Comparison of ENCODE assay signal across 13 cellular contexts in the genomic region with DNA sequence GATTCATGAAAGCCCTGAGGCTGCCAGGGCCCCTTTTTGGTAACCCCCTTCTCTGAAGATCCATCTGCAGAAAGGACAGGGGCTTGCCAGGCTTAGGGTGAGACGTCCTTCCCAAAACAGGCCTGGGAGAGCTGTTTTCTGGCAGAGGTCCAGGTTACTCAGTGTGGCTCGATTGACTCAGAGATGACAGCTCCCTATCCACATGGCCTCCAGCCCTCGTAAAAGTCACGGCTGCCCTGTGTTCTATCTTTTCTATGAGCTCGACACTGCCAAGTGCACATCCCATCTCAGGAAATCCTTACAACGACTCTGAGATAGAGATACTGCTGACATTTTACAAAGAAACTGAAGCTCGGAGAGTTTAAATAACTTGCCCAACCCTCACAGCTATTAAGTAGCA. TPM values are rescaled to one million over a fixed set of nuclear protein-coding genes. Genes with fewer than 3 reads are reported as not detected.
DNase-seq lines count a peak whose midpoint lies in the region; ATAC-seq lines count a peak whose summit lies in the region.
"Had no signal": no experiment of that assay in that cellular context is flagged by ENCODE, and none has a peak within 500 bp of the region (broad histone marks: within the 10 kb centered on the region; RNA-seq: fewer than 3 reads in every experiment).

No MANE protein-coding gene starts in this region.

- no peaks in the 10 kb centered on the region for H3K9me3 Mint-ChIP-seq in activated CD8-positive, alpha-beta memory T cell treated with anti-CD3 and anti-CD28 coated beads, Interleukin-2, amount 10 ng/mL, durations not matched to agents 7 days and 5 days (ENCODE audit: low read depth)
- H3K9me3 Mint-ChIP-seq: stimulated activated naive B cell treated with anti-CD40 and anti-IgM and Interleukin-4, amounts not matched to agents 10 μg/mL and 1 μg/mL and 100 μg/mL, for 72 hours had no signal

- H3K36me3 Mint-ChIP-seq in activated CD8-positive, alpha-beta memory T cell treated with anti-CD3 and anti-CD28 coated beads, Interleukin-2, amount 10 ng/mL, durations not matched to agents 7 days and 5 days, result no peaks in the 10 kb centered on the region
- H3K36me3 Mint-ChIP-seq: CD14-positive monocyte; stimulated activated naive B cell treated with anti-CD40 and anti-IgM and Interleukin-4, amounts not matched to agents 10 μg/mL and 1 μg/mL and 100 μg/mL, for 72 hours had no signal

- no peak overlapping the region for H2BK15ac ChIP-seq in mesenchymal stem cell (ENCODE audit: low read depth, poor library complexity, severe bottlenecking)

- H3K9ac ChIP-seq in mesenchymal stem cell (ENCODE audit: low read length), result peak overlapping the region; percentile 39

- H4K91ac ChIP-seq in mesenchymal stem cell (ENCODE audit: low read length), result no peak overlapping the region

- no peak overlapping the region for H3K27ac Mint-ChIP-seq in activated CD8-positive, alpha-beta memory T cell treated with anti-CD3 and anti-CD28 coated beads, Interleukin-2, amount 10 ng/mL, durations not matched to agents 7 days and 5 days
- H3K27ac Mint-ChIP-seq: stimulated activated naive B cell treated with anti-CD40 and anti-IgM and Interleukin-4, amounts not matched to agents 10 μg/mL and 1 μg/mL and 100 μg/mL, for 72 hours had no signal

- H3K14ac ChIP-seq in mesenchymal stem cell (ENCODE audit: low read length in 2 of 2), result no peak overlapping the region

- H3K4ac ChIP-seq in mesenchymal stem cell (ENCODE audit: low read depth in 1 of 2, low read length in 2 of 2), result no peak overlapping the region

- no peak overlapping the region for H2BK5ac ChIP-seq in mesenchymal stem cell (ENCODE audit: low read depth, low read length, poor library complexity, severe bottlenecking)

- H3K4me1 ChIP-seq in mesenchymal stem cell (ENCODE audit: control insufficient read depth, insufficient read depth, low read depth, low read length), result peaks cover 14% of the 10 kb centered on the region

- DNase-seq in AG08396 (ENCODE audit: low spot score) (peak; percentile 80), NCI-H226 (peak; percentile 49), mesenchymal stem cell (peak; percentile 72), NCI-H1694 treated with DMSO at 0.1 percent for 48 hours (lab: John Stamatoyannopoulos, UW) (no peak), T-helper 9 cell (no peak)
- no peak for DNase-seq in activated CD8-positive, alpha-beta memory T cell treated with anti-CD3 and anti-CD28 coated beads, Interleukin-2, amount 10 ng/mL, durations not matched to agents 7 days and 5 days
- DNase-seq: NCI-H69; stimulated activated naive B cell treated with anti-CD40 and anti-IgM and Interleukin-4, amounts not matched to agents 10 μg/mL and 1 μg/mL and 100 μg/mL, for 72 hours had no signal

- no peak overlapping the region for H3K27ac ChIP-seq in mesenchymal stem cell (ENCODE audit: low read length, poor library complexity, severe bottlenecking)

- H4K8ac ChIP-seq in mesenchymal stem cell (ENCODE audit: low read length), result no peak overlapping the region

- no peak overlapping the region for H3K4me3 ChIP-seq in mesenchymal stem cell (ENCODE audit: insufficient read depth in 1 of 2, low read depth in 1 of 2, low read length in 2 of 2)
- H3K4me3 ChIP-seq: gastroesophageal sphincter had no signal

- no peak overlapping the region for H3K4me3 Mint-ChIP-seq in activated CD8-positive, alpha-beta memory T cell treated with anti-CD3 and anti-CD28 coated beads, Interleukin-2, amount 10 ng/mL, durations not matched to agents 7 days and 5 days
- H3K4me3 Mint-ChIP-seq: CD14-positive monocyte; stimulated activated naive B cell treated with anti-CD40 and anti-IgM and Interleukin-4, amounts not matched to agents 10 μg/mL and 1 μg/mL and 100 μg/mL, for 72 hours had no signal

- H3K9me3 ChIP-seq in mesenchymal stem cell (ENCODE audit: control insufficient read depth, low read length), result no peaks in the 10 kb centered on the region
- H3K9me3 ChIP-seq: gastroesophageal sphincter had no signal

- H2BK120ac ChIP-seq in mesenchymal stem cell (ENCODE audit: low read depth, low read length), result no peak overlapping the region

- peaks cover 0 to 61% of the 10 kb centered on the region in 2 experiments for H3K27me3 ChIP-seq in mesenchymal stem cell (ENCODE audit: control insufficient read depth in 1 of 2, insufficient read depth in 1 of 2, low read length in 2 of 2)
- H3K27me3 ChIP-seq: gastroesophageal sphincter had no signal

- H3K79me1 ChIP-seq in mesenchymal stem cell (replicated peaks; ENCODE audit: low read length, poor library complexity, severe bottlenecking), result no peaks in the 10 kb centered on the region

- no peak overlapping the region for H2BK12ac ChIP-seq in mesenchymal stem cell (ENCODE audit: low read length in 2 of 2)

- no peaks in the 10 kb centered on the region for H3K4me1 Mint-ChIP-seq in activated CD8-positive, alpha-beta memory T cell treated with anti-CD3 and anti-CD28 coated beads, Interleukin-2, amount 10 ng/mL, durations not matched to agents 7 days and 5 days
- H3K4me1 Mint-ChIP-seq: CD14-positive monocyte; stimulated activated naive B cell treated with anti-CD40 and anti-IgM and Interleukin-4, amounts not matched to agents 10 μg/mL and 1 μg/mL and 100 μg/mL, for 72 hours had no signal

- H2AK5ac ChIP-seq in mesenchymal stem cell (ENCODE audit: low read length, severe bottlenecking), result no peak overlapping the region

- H3K27me3 Mint-ChIP-seq in activated CD8-positive, alpha-beta memory T cell treated with anti-CD3 and anti-CD28 coated beads, Interleukin-2, amount 10 ng/mL, durations not matched to agents 7 days and 5 days, result peaks cover 14% of the 10 kb centered on the region

- ATAC-seq in esophagus mucosa, result peak; percentile 62
- ATAC-seq in GM21717 (IDR thresholded peaks at IDR 0.05; ENCODE audit: unreplicated experiment), result no peak
- no peak for ATAC-seq in activated CD8-positive, alpha-beta memory T cell treated with anti-CD3 and anti-CD28 coated beads, Interleukin-2, amount 10 ng/mL, durations not matched to agents 7 days and 5 days
- ATAC-seq: gastroesophageal sphincter; stimulated activated naive B cell treated with anti-CD40 and anti-IgM and Interleukin-4, amounts not matched to agents 10 μg/mL and 1 μg/mL and 100 μg/mL, for 72 hours had no signal

- no peak overlapping the region for H2AFZ ChIP-seq in mesenchymal stem cell (ENCODE audit: low read depth, low read length)

- H3K4me2 ChIP-seq in mesenchymal stem cell (ENCODE audit: low read length, poor library complexity, severe bottlenecking), result no peak overlapping the region

- peaks cover 0 to 3% of the 10 kb centered on the region in 2 experiments for H3K36me3 ChIP-seq in mesenchymal stem cell (ENCODE audit: control insufficient read depth in 1 of 2, insufficient read depth in 2 of 2, low read depth in 1 of 2, low read length in 2 of 2)

- H3K18ac ChIP-seq in mesenchymal stem cell (ENCODE audit: low read depth in 1 of 2, low read length in 2 of 2), result no peak overlapping the region

- H3K23ac ChIP-seq in mesenchymal stem cell (ENCODE audit: low read length in 2 of 2), result no peak overlapping the region

- 14% methylated on average over 7 of the region's 7 CpGs for WGBS in mesenchymal stem cell

- CTCF ChIA-PET in activated CD8-positive, alpha-beta memory T cell treated with anti-CD3 and anti-CD28 coated beads, Interleukin-2, amount 10 ng/mL, durations not matched to agents 7 days and 5 days (lab: Charles Lee), result no interaction called here

RNA-seq across cellular contexts. Expression of gene ADAMTS8, which starts 20.4 kb away (rescaled TPM):
- total RNA-seq in esophagus mucosa, result 0.56 TPM
- 1.3 TPM for polyA plus RNA-seq in mesenchymal stem cell (2013, experiment 1 of 2)
- 1.2 TPM for polyA plus RNA-seq in mesenchymal stem cell (2013, experiment 2 of 2)
- not detected for total RNA-seq in activated CD8-positive, alpha-beta memory T cell treated with anti-CD3 and anti-CD28 coated beads, Interleukin-2, amount 10 ng/mL, durations not matched to agents 7 days and 5 days
- total RNA-seq: T-helper 2 cell treated with Interferon-gamma antibody and Interleukin-4, amounts not matched to agents 100 ng/mL and 5 ng/mL, for 36 hours had no signal
- polyA plus RNA-seq: CD14-positive monocyte had no signal

RNA-seq across cellular contexts. Expression of gene ADAMTS15, which starts 40.5 kb away (rescaled TPM):
- 2.0 TPM for total RNA-seq in esophagus mucosa
- polyA plus RNA-seq in mesenchymal stem cell (2013, experiment 1 of 2), result 0.50 TPM
- 0.45 TPM for polyA plus RNA-seq in mesenchymal stem cell (2013, experiment 2 of 2)
- not detected for total RNA-seq in activated CD8-positive, alpha-beta memory T cell treated with anti-CD3 and anti-CD28 coated beads, Interleukin-2, amount 10 ng/mL, durations not matched to agents 7 days and 5 days
- polyA plus RNA-seq: CD14-positive monocyte had no signal

Comparison
In these comparisons a context has a peak if more than half of its experiments do, and no peak if none do; other contexts are left out.
1. DNase-seq: peak in AG08396 (single experiment), NCI-H226 (single experiment) and mesenchymal stem cell (single experiment); none in NCI-H1694 treated with DMSO at 0.1 percent for 48 hours (single experiment), activated CD8-positive, alpha-beta memory T cell treated with anti-CD3 and anti-CD28 coated beads, Interleukin-2, amount 10 ng/mL, durations not matched to agents 7 days and 5 days (single experiment) and T-helper 9 cell (single experiment).